In genomic region chr3:55576621-55577020, GRCh38 we compare ENCODE assay signal across 22 cellular contexts.
"Had no signal": no experiment of that assay in that cellular context is flagged by ENCODE, and none has a peak within 500 bp of the region (broad histone marks: within the 10 kb centered on the region; RNA-seq: fewer than 3 reads in every experiment).

No MANE protein-coding gene starts in this region.

- H3K4me1 ChIP-seq: adrenal gland, prostate gland had no signal

- H3K4me1 Mint-ChIP-seq: memory B cell, natural killer cell had no signal

- H3K27ac ChIP-seq: adrenal gland, prostate gland, right atrium auricular region, SJSA1 had no signal

- H3K27me3 ChIP-seq: adrenal gland, right atrium auricular region, SJSA1 had no signal

- H3K4me3 Mint-ChIP-seq: activated CD4-positive, alpha-beta T cell treated with anti-CD3 and anti-CD28 coated beads, Interleukin-2, amount 10 ng/mL, durations not matched to agents 7 days and 5 days; memory B cell; natural killer cell; T-helper 1 cell treated with Interleukin-12 subunit alpha and Interleukin-12 subunit beta and Interleukin-4 antibody, amounts not matched to agents 30 μg/mL and 1 μg/mL, for 36 hours had no signal

- H3K36me3 Mint-ChIP-seq: activated naive CD4-positive, alpha-beta T cell treated with anti-CD3 and anti-CD28 coated beads, Interleukin-2, amount 50 U/mL, for 72 hours; memory B cell; natural killer cell had no signal

- H3K9me3 ChIP-seq: adrenal gland, prostate gland, SJSA1 had no signal

- DNase-seq: activated CD4-positive, alpha-beta T cell treated with anti-CD3 and anti-CD28 coated beads, Interleukin-2, amount 10 ng/mL, durations not matched to agents 7 days and 5 days; activated CD8-positive, alpha-beta memory T cell treated with anti-CD3 and anti-CD28 coated beads for 24 hours; activated CD8-positive, alpha-beta memory T cell treated with anti-CD3 and anti-CD28 coated beads, Interleukin-2, amount 50 U/mL, for 48 hours; activated effector memory CD4-positive, alpha-beta T cell treated with Interleukin-2 at 50 U/mL for 16 hours; activated T-cell treated with anti-CD3 and anti-CD28 coated beads, Interleukin-2, amount 50 U/mL, for 48 hours; adrenal gland; dermis blood vessel endothelial cell; effector memory CD4-positive, alpha-beta T cell; foreskin fibroblast; glutamatergic neuron; hypothalamus; left ventricle myocardium superior; natural killer cell; stimulated activated CD4-positive, alpha-beta T cell treated with anti-CD3 and anti-CD28 coated beads, Interleukin-4, amount 100 ng/mL, for 1 hour had no signal

- H3K9me3 Mint-ChIP-seq: activated CD4-positive, alpha-beta T cell treated with anti-CD3 and anti-CD28 coated beads, Interleukin-2, amount 10 ng/mL, durations not matched to agents 7 days and 5 days; activated naive CD4-positive, alpha-beta T cell treated with anti-CD3 and anti-CD28 coated beads, Interleukin-2, amount 50 U/mL, for 72 hours; natural killer cell; T-helper 1 cell treated with Interleukin-12 subunit alpha and Interleukin-12 subunit beta and Interleukin-4 antibody, amounts not matched to agents 30 μg/mL and 1 μg/mL, for 36 hours had no signal

- H3K36me3 ChIP-seq: adrenal gland, prostate gland, right atrium auricular region, SJSA1 had no signal

- H3K27me3 Mint-ChIP-seq: activated CD4-positive, alpha-beta T cell treated with anti-CD3 and anti-CD28 coated beads, Interleukin-2, amount 10 ng/mL, durations not matched to agents 7 days and 5 days had no signal

- H3K4me3 ChIP-seq: adrenal gland, prostate gland, right atrium auricular region, SJSA1, skin epidermis had no signal

- H3K27ac Mint-ChIP-seq: activated CD4-positive, alpha-beta T cell treated with anti-CD3 and anti-CD28 coated beads, Interleukin-2, amount 10 ng/mL, durations not matched to agents 7 days and 5 days; activated naive CD4-positive, alpha-beta T cell treated with anti-CD3 and anti-CD28 coated beads, Interleukin-2, amount 50 U/mL, for 72 hours; memory B cell; natural killer cell; T-helper 1 cell treated with Interleukin-12 subunit alpha and Interleukin-12 subunit beta and Interleukin-4 antibody, amounts not matched to agents 30 μg/mL and 1 μg/mL, for 36 hours had no signal

- ATAC-seq: activated CD4-positive, CD25-positive, alpha-beta regulatory T cell treated with anti-CD3 and anti-CD28 coated beads, Interleukin-2, amount 50 U/mL, for 24 hours; activated naive CD4-positive, alpha-beta T cell treated with anti-CD3 and anti-CD28 coated beads, Interleukin-2, amount 50 U/mL, for 72 hours; left ventricle myocardium superior; natural killer cell had no signal
